Comparison of ENCODE assay signal across 3 cellular contexts in genomic region chr7:134545918-134546317, GRCh38.
TF ChIP-seq lines count a peak whose summit lies in the region.

No MANE protein-coding gene starts in this region.

TF ChIP-seq in A549, 52 proteins besides CTCF, POLR2A, EP300 and RAD21:
- TF ChIP-seq REST (IDR thresholded peaks at IDR 0.05): 0 out of 2 replicates have a peak, but pooled peaks have one; percentile 0
- no peak for TF ChIP-seq CHD4 (IDR thresholded peaks at IDR 0.05; ENCODE audit: borderline replicate concordance)
- 0 out of 2 replicates have a peak, but pooled peaks have one; percentile 60 for TF ChIP-seq TFCP2L1 (CRISPR knock-in tag; IDR thresholded peaks at IDR 0.05)

TF ChIP-seq in HEK293, 187 proteins besides CTCF, POLR2A, EP300 and RAD21:
- TF ChIP-seq PBX3 (CRISPR knock-in tag; IDR thresholded peaks at IDR 0.05): no peak
- TF ChIP-seq ZFHX2 (tag by site-specific recombination; conservative IDR thresholded peaks at IDR 0.05): no peak
- TF ChIP-seq KLF8 (tag by site-specific recombination; IDR thresholded peaks at IDR 0.05): no peak
- no peak for TF ChIP-seq ZNF416 (tag by site-specific recombination; IDR thresholded peaks at IDR 0.05)
- no peak for TF ChIP-seq KLF1 (tag by site-specific recombination; IDR thresholded peaks at IDR 0.05)
- TF ChIP-seq ZNF610 (tag by site-specific recombination; IDR thresholded peaks at IDR 0.05; ENCODE audit: borderline replicate concordance): no peak
- TF ChIP-seq ZNF184 (tag by site-specific recombination; IDR thresholded peaks at IDR 0.05): no peak
- no peak for TF ChIP-seq ELK4 (IDR thresholded peaks at IDR 0.05; ENCODE audit: borderline replicate concordance, low read depth, low read length)
- TF ChIP-seq PRDM2 (tag by site-specific recombination; IDR thresholded peaks at IDR 0.05; ENCODE audit: borderline replicate concordance): no peak
- TF ChIP-seq SP3 (tag by site-specific recombination; IDR thresholded peaks at IDR 0.05): no peak
- no peak for TF ChIP-seq YY1 (tag by site-specific recombination; IDR thresholded peaks at IDR 0.05)
- TF ChIP-seq ZNF292 (tag by site-specific recombination; IDR thresholded peaks at IDR 0.05; ENCODE audit: borderline replicate concordance, low read depth): no peak
- TF ChIP-seq ZBTB48 (tag by site-specific recombination; IDR thresholded peaks at IDR 0.05): no peak
- TF ChIP-seq ZNF837 (tag by site-specific recombination; IDR thresholded peaks at IDR 0.05): no peak
- peak; percentile 97 for TF ChIP-seq ZNF366 (tag by site-specific recombination; conservative IDR thresholded peaks at IDR 0.05)
- TF ChIP-seq MZF1 (tag by site-specific recombination; IDR thresholded peaks at IDR 0.05; ENCODE audit: borderline replicate concordance): no peak
- TF ChIP-seq ZIC2 (tag by site-specific recombination; IDR thresholded peaks at IDR 0.05): no peak
- TF ChIP-seq ZNF544 (tag by site-specific recombination; IDR thresholded peaks at IDR 0.05): 0 out of 2 replicates have a peak, but pooled peaks have one; percentile 38
- peak; percentile 90 for TF ChIP-seq ZBTB17 (tag by site-specific recombination; IDR thresholded peaks at IDR 0.05)
- no peak for TF ChIP-seq OSR2 (tag by site-specific recombination; IDR thresholded peaks at IDR 0.05)

TF ChIP-seq in K562, 482 proteins besides CTCF, POLR2A, EP300 and RAD21:
- TF ChIP-seq C11orf30 (IDR thresholded peaks at IDR 0.05; ENCODE audit: low read depth): no peak
- TF ChIP-seq HBP1 (CRISPR knock-in tag; IDR thresholded peaks at IDR 0.05): peak; percentile 61; the same call in 1 of the 2 replicates
- peak; percentile 79; the same call in 1 of the 2 replicates for TF ChIP-seq OTX1 (CRISPR knock-in tag; IDR thresholded peaks at IDR 0.05)
- no peak for TF ChIP-seq ILK (tag; IDR thresholded peaks at IDR 0.05; ENCODE audit: borderline replicate concordance, low read depth)
- 0 out of 2 replicates have a peak, but pooled peaks have one; percentile 67 for TF ChIP-seq THRB (CRISPR knock-in tag; conservative IDR thresholded peaks at IDR 0.05)
- TF ChIP-seq ZBTB26 (CRISPR knock-in tag; IDR thresholded peaks at IDR 0.05): peak; percentile 82; the same call in 1 of the 2 replicates
TF ChIP-seq in K562: peak in this region for 4.
